ENCODE assay signal across 8 cellular contexts in the genomic region with DNA sequence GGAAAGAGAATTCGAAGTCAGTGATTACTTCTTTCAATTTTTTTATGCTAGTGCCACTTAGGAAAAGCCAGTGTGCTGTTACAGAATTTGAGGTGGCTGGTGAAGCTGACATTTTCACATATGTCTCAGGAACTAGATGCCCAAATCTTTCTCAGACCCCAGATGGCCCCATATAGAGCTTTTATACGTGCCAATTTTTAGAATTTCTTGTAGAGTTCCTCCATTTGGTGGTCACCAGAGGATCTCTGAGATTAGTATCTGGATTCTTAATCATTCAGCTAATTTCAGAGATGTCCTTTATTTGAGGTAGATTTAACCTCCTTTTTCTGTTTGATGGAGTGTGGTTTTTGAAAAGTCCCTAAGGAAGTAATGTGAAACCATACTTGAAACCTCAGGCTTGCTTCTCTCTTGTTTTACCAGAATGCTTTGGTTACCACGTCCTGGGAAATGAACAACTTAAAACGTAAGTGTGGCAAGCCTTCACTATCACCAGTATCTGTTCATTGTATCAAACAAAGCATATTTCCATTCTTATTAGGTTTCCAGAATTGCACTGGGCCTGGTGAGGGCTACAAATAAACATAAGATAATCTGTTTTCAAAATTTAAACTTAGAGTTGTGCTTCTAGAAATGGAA.
A peak's percentile ranks its signal among the peaks of the same experiment; 100 is the strongest.
DNase-seq lines count a peak whose midpoint lies in the region; ATAC-seq and TF ChIP-seq lines count a peak whose summit lies in the region.
"Not testable (repeated sequence)": the region's sequence is repeated elsewhere in the genome, so short reads cannot be mapped to it uniquely, and the experiment has no call there.

No MANE protein-coding gene starts in this region.

- not testable (repeated sequence) for H3K9me3 ChIP-seq in DND-41 (ENCODE audit: insufficient read depth, low read length, severe bottlenecking); T-helper 17 cell (ENCODE audit: control insufficient read depth, low read length, poor library complexity, severe bottlenecking)

- H3K27me3 ChIP-seq in DND-41 (ENCODE audit: insufficient read depth, low read length, poor library complexity): not testable (repeated sequence)

- intact Hi-C loops in activated CD8-positive, alpha-beta T cell treated with anti-CD3 and anti-CD28 coated beads for 36 hours (cut with micrococcal nuclease): not testable (repeated sequence)

- not testable (repeated sequence) for H3K36me3 Mint-ChIP-seq in T-helper 17 cell (ENCODE audit: low read depth); activated CD8-positive, alpha-beta T cell treated with anti-CD3 and anti-CD28 coated beads for 36 hours (ENCODE audit: low read depth); activated T-cell treated with anti-CD3 and anti-CD28 coated beads, Interleukin-2, amount 50 U/mL, for 72 hours (ENCODE audit: insufficient read depth in 2 of 2); activated naive CD8-positive, alpha-beta T cell treated with anti-CD3 and anti-CD28 coated beads, Interleukin-2, amount 10 ng/mL, durations not matched to agents 7 days and 5 days; effector memory CD8-positive, alpha-beta T cell (ENCODE audit: insufficient read depth); natural killer cell treated with Interleukin-12 subunit alpha and Interleukin-12 subunit beta and Interleukin-15 and Interleukin-18, amount 100 ng/mL, for 72 hours; stimulated activated naive B cell treated with anti-CD40 and anti-IgM and Interleukin-4, amounts not matched to agents 10 μg/mL and 1 μg/mL and 100 μg/mL, for 72 hours

- not testable (repeated sequence) for H3K36me3 ChIP-seq in DND-41 (ENCODE audit: insufficient read depth, low read length)

- POLR2A ChIA-PET in activated CD8-positive, alpha-beta T cell treated with anti-CD3 and anti-CD28 coated beads for 36 hours (lab: Charles Lee); activated naive CD8-positive, alpha-beta T cell treated with anti-CD3 and anti-CD28 coated beads, Interleukin-2, amount 10 ng/mL, durations not matched to agents 7 days and 5 days (lab: Charles Lee): not testable (repeated sequence)

- H3K79me2 ChIP-seq in DND-41 (ENCODE audit: insufficient read depth, low read length): not testable (repeated sequence)

- not testable (repeated sequence) for H3K27me3 Mint-ChIP-seq in T-helper 17 cell; activated CD8-positive, alpha-beta T cell treated with anti-CD3 and anti-CD28 coated beads for 36 hours; activated T-cell treated with anti-CD3 and anti-CD28 coated beads, Interleukin-2, amount 50 U/mL, for 72 hours (ENCODE audit: low read depth); activated naive CD8-positive, alpha-beta T cell treated with anti-CD3 and anti-CD28 coated beads, Interleukin-2, amount 10 ng/mL, durations not matched to agents 7 days and 5 days; effector memory CD8-positive, alpha-beta T cell; natural killer cell treated with Interleukin-12 subunit alpha and Interleukin-12 subunit beta and Interleukin-15 and Interleukin-18, amount 100 ng/mL, for 72 hours; stimulated activated naive B cell treated with anti-CD40 and anti-IgM and Interleukin-4, amounts not matched to agents 10 μg/mL and 1 μg/mL and 100 μg/mL, for 72 hours

- H3K27ac Mint-ChIP-seq in T-helper 17 cell; activated CD8-positive, alpha-beta T cell treated with anti-CD3 and anti-CD28 coated beads for 36 hours; activated T-cell treated with anti-CD3 and anti-CD28 coated beads, Interleukin-2, amount 50 U/mL, for 72 hours; activated naive CD8-positive, alpha-beta T cell treated with anti-CD3 and anti-CD28 coated beads, Interleukin-2, amount 10 ng/mL, durations not matched to agents 7 days and 5 days; effector memory CD8-positive, alpha-beta T cell; natural killer cell treated with Interleukin-12 subunit alpha and Interleukin-12 subunit beta and Interleukin-15 and Interleukin-18, amount 100 ng/mL, for 72 hours; stimulated activated naive B cell treated with anti-CD40 and anti-IgM and Interleukin-4, amounts not matched to agents 10 μg/mL and 1 μg/mL and 100 μg/mL, for 72 hours: not testable (repeated sequence)

- H4K20me1 ChIP-seq in DND-41 (ENCODE audit: insufficient read depth, low read length): not testable (repeated sequence)

- not testable (repeated sequence) for H3K4me2 ChIP-seq in DND-41 (ENCODE audit: insufficient read depth, low read length)

- not testable (repeated sequence) for DNase-seq in DND-41; T-helper 17 cell; activated CD8-positive, alpha-beta T cell treated with anti-CD3 and anti-CD28 coated beads for 36 hours; activated T-cell treated with anti-CD3 and anti-CD28 coated beads, Interleukin-2, amount 50 U/mL, for 72 hours; activated naive CD8-positive, alpha-beta T cell treated with anti-CD3 and anti-CD28 coated beads, Interleukin-2, amount 10 ng/mL, durations not matched to agents 7 days and 5 days; effector memory CD8-positive, alpha-beta T cell; natural killer cell treated with Interleukin-12 subunit alpha and Interleukin-12 subunit beta and Interleukin-15 and Interleukin-18, amount 100 ng/mL, for 72 hours (ENCODE audit: low spot score); stimulated activated naive B cell treated with anti-CD40 and anti-IgM and Interleukin-4, amounts not matched to agents 10 μg/mL and 1 μg/mL and 100 μg/mL, for 72 hours

- not testable (repeated sequence) for H2AFZ ChIP-seq in DND-41 (ENCODE audit: low read depth, low read length)

- H3K4me3 Mint-ChIP-seq in T-helper 17 cell; activated CD8-positive, alpha-beta T cell treated with anti-CD3 and anti-CD28 coated beads for 36 hours; activated T-cell treated with anti-CD3 and anti-CD28 coated beads, Interleukin-2, amount 50 U/mL, for 72 hours; activated naive CD8-positive, alpha-beta T cell treated with anti-CD3 and anti-CD28 coated beads, Interleukin-2, amount 10 ng/mL, durations not matched to agents 7 days and 5 days; effector memory CD8-positive, alpha-beta T cell; natural killer cell treated with Interleukin-12 subunit alpha and Interleukin-12 subunit beta and Interleukin-15 and Interleukin-18, amount 100 ng/mL, for 72 hours; stimulated activated naive B cell treated with anti-CD40 and anti-IgM and Interleukin-4, amounts not matched to agents 10 μg/mL and 1 μg/mL and 100 μg/mL, for 72 hours: not testable (repeated sequence)

- TF ChIP-seq CTCF in DND-41 (IDR thresholded peaks at IDR 0.05; ENCODE audit: borderline replicate concordance, extremely low read depth, low read length, poor library complexity, severe bottlenecking); activated CD8-positive, alpha-beta T cell treated with anti-CD3 and anti-CD28 coated beads for 36 hours (IDR thresholded peaks at IDR 0.05): not testable (repeated sequence)

- H3K27ac ChIP-seq in DND-41 (ENCODE audit: low read length): not testable (repeated sequence)

- H3K4me3 ChIP-seq in DND-41 (ENCODE audit: low read depth in 1 of 2, low read length in 2 of 2): not testable (repeated sequence)

- CTCF ChIA-PET in activated CD8-positive, alpha-beta T cell treated with anti-CD3 and anti-CD28 coated beads for 36 hours (lab: Charles Lee): not testable (repeated sequence)

- H3K9me3 Mint-ChIP-seq in activated CD8-positive, alpha-beta T cell treated with anti-CD3 and anti-CD28 coated beads for 36 hours; activated T-cell treated with anti-CD3 and anti-CD28 coated beads, Interleukin-2, amount 50 U/mL, for 72 hours; activated naive CD8-positive, alpha-beta T cell treated with anti-CD3 and anti-CD28 coated beads, Interleukin-2, amount 10 ng/mL, durations not matched to agents 7 days and 5 days; effector memory CD8-positive, alpha-beta T cell; natural killer cell treated with Interleukin-12 subunit alpha and Interleukin-12 subunit beta and Interleukin-15 and Interleukin-18, amount 100 ng/mL, for 72 hours; stimulated activated naive B cell treated with anti-CD40 and anti-IgM and Interleukin-4, amounts not matched to agents 10 μg/mL and 1 μg/mL and 100 μg/mL, for 72 hours: not testable (repeated sequence)

- H3K4me1 Mint-ChIP-seq in T-helper 17 cell; activated CD8-positive, alpha-beta T cell treated with anti-CD3 and anti-CD28 coated beads for 36 hours (ENCODE audit: low read depth); activated T-cell treated with anti-CD3 and anti-CD28 coated beads, Interleukin-2, amount 50 U/mL, for 72 hours (ENCODE audit: low read depth); activated naive CD8-positive, alpha-beta T cell treated with anti-CD3 and anti-CD28 coated beads, Interleukin-2, amount 10 ng/mL, durations not matched to agents 7 days and 5 days; effector memory CD8-positive, alpha-beta T cell (ENCODE audit: low read depth in 2 of 2); natural killer cell treated with Interleukin-12 subunit alpha and Interleukin-12 subunit beta and Interleukin-15 and Interleukin-18, amount 100 ng/mL, for 72 hours (ENCODE audit: low read depth in 2 of 2); stimulated activated naive B cell treated with anti-CD40 and anti-IgM and Interleukin-4, amounts not matched to agents 10 μg/mL and 1 μg/mL and 100 μg/mL, for 72 hours: not testable (repeated sequence)

- H3K4me1 ChIP-seq in DND-41 (ENCODE audit: insufficient read depth, low read length): not testable (repeated sequence)

- not testable (repeated sequence) for H3K9ac ChIP-seq in DND-41 (ENCODE audit: low read depth, low read length)

- ATAC-seq in DND-41 (ENCODE audit: insufficient read depth, low read depth) (peak; percentile 84), T-helper 17 cell (peak; percentile 90)
- ATAC-seq in activated CD8-positive, alpha-beta T cell treated with anti-CD3 and anti-CD28 coated beads for 36 hours: peak; percentile 53
- peak; percentile 64 to 69 for ATAC-seq in activated T-cell treated with anti-CD3 and anti-CD28 coated beads, Interleukin-2, amount 50 U/mL, for 72 hours (replicated peaks in 1 of 2)
- peak; percentile 60 for ATAC-seq in activated naive CD8-positive, alpha-beta T cell treated with anti-CD3 and anti-CD28 coated beads, Interleukin-2, amount 10 ng/mL, durations not matched to agents 7 days and 5 days (ENCODE audit: low read depth)
- ATAC-seq in effector memory CD8-positive, alpha-beta T cell (replicated peaks): peak; percentile 59
- ATAC-seq in natural killer cell treated with Interleukin-12 subunit alpha and Interleukin-12 subunit beta and Interleukin-15 and Interleukin-18, amount 100 ng/mL, for 72 hours: peak; percentile 91
- ATAC-seq in stimulated activated naive B cell treated with anti-CD40 and anti-IgM and Interleukin-4, amounts not matched to agents 10 μg/mL and 1 μg/mL and 100 μg/mL, for 72 hours (replicated peaks): peak; percentile 77 to 88
